9 cellular contexts compared by ENCODE assay signal in genomic region chr11:77127969-77128691, GRCh38. TPM values are rescaled to one million over a fixed set of nuclear protein-coding genes. Genes with fewer than 3 reads are reported as not detected.
DNase-seq lines count a peak whose midpoint lies in the region; ATAC-seq, FAIRE-seq and TF ChIP-seq lines count a peak whose summit lies in the region.
"Had no signal": no experiment of that assay in that cellular context is flagged by ENCODE, and none has a peak within 500 bp of the region (broad histone marks: within the 10 kb centered on the region; RNA-seq: fewer than 3 reads in every experiment).

Gene MYO7A, plus strand, starts transcription at chr11:77128246. Its CDS starts 2,389 bp downstream, at chr11:77130635.

- H3K4me3 ChIP-seq in AG10803 (ENCODE audit: low read length) = peak within 1 kb of the TSS; percentile 59
- H3K4me3 ChIP-seq in Jurkat, Clone E6-1 (ENCODE audit: low read length) = peak within 1 kb of the TSS; percentile 45
- H3K4me3 ChIP-seq in adipocyte (ENCODE audit: low read length) = peak within 1 kb of the TSS; percentile 73
- H3K4me3 ChIP-seq in retinal pigment epithelial cell (ENCODE audit: low read length) = peak within 1 kb of the TSS; percentile 53
- H3K4me3 ChIP-seq: lung had no signal

- H3K36me3 ChIP-seq in adipocyte (ENCODE audit: control insufficient read depth, insufficient read depth, low read length, severe bottlenecking) = peaks cover 22% of the 10 kb centered on the region

- no peak for FAIRE-seq in GM12892 (lab: Jason Lieb, UNC)

- TF ChIP-seq CTCF in AG10803 (conservative IDR thresholded peaks at IDR 0.05; ENCODE audit: low read length) (no peak), retinal pigment epithelial cell (conservative IDR thresholded peaks at IDR 0.05; ENCODE audit: low read depth, low read length) (no peak), GM10266 (IDR thresholded peaks at IDR 0.05; ENCODE audit: control insufficient read depth, insufficient read depth, low read depth, missing control alignments) (no peak)

- H3K4me1 ChIP-seq in adipocyte (ENCODE audit: control insufficient read depth, insufficient read depth, low read length) = peaks cover 28% of the 10 kb centered on the region

- peaks cover 4% of the 10 kb centered on the region for H3K27me3 ChIP-seq in adipocyte (replicated peaks; ENCODE audit: control insufficient read depth, insufficient read depth, low read length)

- peaks cover under 1% of the 10 kb centered on the region for H3K9me3 ChIP-seq in adipocyte (ENCODE audit: control insufficient read depth, low read length)

- no peak for DNase-seq in AG10803 (ENCODE audit: low read depth)
- DNase-seq in Jurkat, Clone E6-1 (ENCODE audit: low read depth, low spot score) = no peak
- peak; percentile 34 for DNase-seq in adipocyte (ENCODE audit: low read depth)
- peak; percentile 17 to 72 for DNase-seq in hippocampal formation (lab: John Stamatoyannopoulos, UW)
- DNase-seq in retinal pigment epithelial cell (ENCODE audit: low read depth) = no peak
- no peak for DNase-seq in GM12892 (ENCODE audit: insufficient read length)
- no peak for DNase-seq in GM10266 (ENCODE audit: extremely low spot score)

- no peak for TF ChIP-seq POLR2A in GM12892 (IDR thresholded peaks at IDR 0.05; ENCODE audit: low read depth, low read length)

- no peak within 1 kb of the TSS for H3K9ac ChIP-seq in adipocyte (ENCODE audit: low read length)

- no peak for ATAC-seq in GM19463 (IDR thresholded peaks at IDR 0.05; ENCODE audit: unreplicated experiment)

RNA-seq across cellular contexts. Expression of gene MYO7A, which starts in this region (rescaled TPM):
- polyA plus RNA-seq in Jurkat, Clone E6-1 (2012; ENCODE audit: insufficient read depth, insufficient read length) = 3.8 TPM
- polyA plus RNA-seq in GM12892 (2012; ENCODE audit: missing spikeins) = 0.06 TPM

Comparison
In these comparisons a context has a peak if more than half of its experiments do, and no peak if none do; other contexts are left out.
1. DNase-seq: peak in adipocyte (single experiment) and hippocampal formation (2 of 2); none in AG10803 (single experiment), Jurkat, Clone E6-1 (single experiment), retinal pigment epithelial cell (single experiment), GM12892 (single experiment) and GM10266 (single experiment).
2. Peak in every context shown above with its lines, with median percentiles within 50 percentile points of each other: H3K4me3 ChIP-seq.